1 cellular context compared by ENCODE assay signal in the genomic region with DNA sequence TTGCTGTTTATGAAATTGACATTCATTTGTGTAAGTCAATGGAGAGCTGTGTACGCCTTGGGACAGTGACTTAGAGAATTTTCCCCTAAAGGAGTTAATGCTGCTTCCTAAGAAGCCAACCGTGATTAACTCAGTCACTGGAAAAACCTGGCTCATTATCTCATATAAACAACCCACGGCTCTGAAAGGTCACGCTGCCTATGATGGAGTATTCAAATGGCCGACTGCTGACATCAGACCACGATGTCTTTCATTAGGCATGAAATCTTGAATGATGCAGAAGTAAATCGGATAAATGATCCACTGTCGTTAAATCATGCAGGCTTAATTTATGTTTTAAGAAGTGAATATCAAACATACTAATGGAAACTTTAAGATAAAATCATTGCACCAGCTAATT.
TF ChIP-seq lines count a peak whose summit lies in the region.

No MANE protein-coding gene starts in this region.

TF ChIP-seq in IMR-90, 13 proteins besides CTCF, POLR2A, EP300 and RAD21 (continued from another document):
- TF ChIP-seq, protein P1, sequence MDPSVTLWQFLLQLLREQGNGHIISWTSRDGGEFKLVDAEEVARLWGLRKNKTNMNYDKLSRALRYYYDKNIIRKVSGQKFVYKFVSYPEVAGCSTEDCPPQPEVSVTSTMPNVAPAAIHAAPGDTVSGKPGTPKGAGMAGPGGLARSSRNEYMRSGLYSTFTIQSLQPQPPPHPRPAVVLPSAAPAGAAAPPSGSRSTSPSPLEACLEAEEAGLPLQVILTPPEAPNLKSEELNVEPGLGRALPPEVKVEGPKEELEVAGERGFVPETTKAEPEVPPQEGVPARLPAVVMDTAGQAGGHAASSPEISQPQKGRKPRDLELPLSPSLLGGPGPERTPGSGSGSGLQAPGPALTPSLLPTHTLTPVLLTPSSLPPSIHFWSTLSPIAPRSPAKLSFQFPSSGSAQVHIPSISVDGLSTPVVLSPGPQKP (IDR thresholded peaks at IDR 0.05; ENCODE audit: borderline replicate concordance, low read depth, low read length), result no peak
- TF ChIP-seq SMC3 (IDR thresholded peaks at IDR 0.05; ENCODE audit: low read depth, low read length) (no peak), RCOR1 (IDR thresholded peaks at IDR 0.05; ENCODE audit: insufficient replicate concordance, low read length) (no peak), CHD1 (IDR thresholded peaks at IDR 0.05; ENCODE audit: low read depth, low read length) (no peak), MXI1 (IDR thresholded peaks at IDR 0.05; ENCODE audit: borderline replicate concordance, low read depth, low read length) (no peak), RFX5 (IDR thresholded peaks at IDR 0.05; ENCODE audit: low read depth, low read length) (no peak)
